Comparison of ENCODE assay signal across 22 cellular contexts in the genomic region with DNA sequence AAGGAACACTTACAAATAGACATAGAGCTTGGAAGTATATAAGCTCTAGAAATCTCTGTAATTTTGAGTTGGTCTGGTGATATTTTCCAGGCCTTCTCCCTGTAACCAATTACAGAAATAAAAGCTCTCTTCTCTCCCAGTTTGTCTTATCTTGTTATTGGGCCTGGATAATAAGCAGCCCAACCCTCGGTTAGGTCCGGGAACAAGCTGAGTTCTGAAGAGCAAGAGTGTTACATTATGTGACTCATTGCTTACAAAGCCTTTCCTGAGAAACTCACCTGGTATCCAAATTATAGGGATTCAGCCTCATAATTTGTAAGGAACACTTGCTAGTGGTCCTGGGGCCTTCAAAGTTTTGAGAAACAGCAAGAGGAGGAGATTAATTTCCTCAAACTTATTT.
DNase-seq lines count a peak whose midpoint lies in the region; ATAC-seq and TF ChIP-seq lines count a peak whose summit lies in the region.
"Had no signal": no experiment of that assay in that cellular context is flagged by ENCODE, and none has a peak within 500 bp of the region (broad histone marks: within the 10 kb centered on the region; RNA-seq: fewer than 3 reads in every experiment).

No MANE protein-coding gene starts in this region.

- H3K4me2 ChIP-seq in PC-3 (ENCODE audit: low read length) = no peak overlapping the region
- H3K4me2 ChIP-seq in hepatocyte = no peak overlapping the region
- H3K4me2 ChIP-seq: BLaER1, PC-9 had no signal

- H3K27me3 ChIP-seq in BE2C (no peaks in the 10 kb centered on the region), PC-3 (ENCODE audit: low read length) (no peaks in the 10 kb centered on the region), hepatocyte (no peaks in the 10 kb centered on the region)
- H3K27me3 ChIP-seq: BLaER1, MG63, SJSA1 had no signal

- peaks cover 9% of the 10 kb centered on the region for H3K9me3 Mint-ChIP-seq in nephron

- H3K9me3 ChIP-seq in BE2C (no peaks in the 10 kb centered on the region), PC-3 (ENCODE audit: low read length) (no peaks in the 10 kb centered on the region), hepatocyte (ENCODE audit: low read depth) (no peaks in the 10 kb centered on the region)
- H3K9me3 ChIP-seq: MG63, SJSA1 had no signal

- H3K9me2 ChIP-seq in PC-3 (replicated peaks; ENCODE audit: low read length) (no peaks in the 10 kb centered on the region), hepatocyte (replicated peaks; ENCODE audit: insufficient read depth) (no peaks in the 10 kb centered on the region)

- POLR2A ChIA-PET in PC-3 (lab: Charles Lee; ENCODE audit: unreplicated experiment) = no interaction called here

- H3K36me3 ChIP-seq in BE2C (no peaks in the 10 kb centered on the region), PC-3 (ENCODE audit: low read depth, low read length) (0 out of 2 replicates have a peak, but pooled peaks cover 3% of the 10 kb centered on the region), hepatocyte (replicated peaks; ENCODE audit: insufficient read depth, low read depth) (no peaks in the 10 kb centered on the region)
- H3K36me3 ChIP-seq: BLaER1, MG63, SJSA1 had no signal

- no peaks in the 10 kb centered on the region for H3K27me3 Mint-ChIP-seq in nephron (ENCODE audit: low read depth)
- H3K27me3 Mint-ChIP-seq: CD4-positive, alpha-beta T cell had no signal

- 11% methylated on average over 2 of the region's 2 CpGs for WGBS in hepatocyte (ENCODE audit: low lambda C conversion rate, missing lambda C conversion rate)

- DNase-seq in BE2C (peak; percentile 62), PC-3 (peak; percentile 62), hepatocyte (ENCODE audit: low spot score) (peak; percentile 35), NCI-H128 (lab: John Stamatoyannopoulos, UW; ENCODE audit: unreplicated experiment) (no peak)
- DNase-seq in activated T-cell treated with anti-CD3 and anti-CD28 coated beads, Interleukin-2, amount 50 U/mL, for 1 hour = no peak
- DNase-seq: CD4-positive, alpha-beta T cell; GF-D8; H7; MG63; NCI-H1105 treated with DMSO at 0.1 percent for 48 hours; NCI-H2029; NCI-H446; NCI-H524 treated with DMSO at 0.1 percent for 48 hours; NCI-H82; NK-92 treated with Interleukin-12 subunit alpha and Interleukin-12 subunit beta, amount 100 ng/mL, for 24 hours; PC-9; Right ventricle myocardium superior had no signal

- intact Hi-C loops in PC-3 (cut with micrococcal nuclease) = no loop called here

- no TSS peak for BruUV-seq in PC-3 (replicated peaks; lab: Mats Ljungman, UMichigan)

- peak; percentile 92 for ATAC-seq in PC-3
- ATAC-seq in HG03439 (IDR thresholded peaks at IDR 0.05; ENCODE audit: unreplicated experiment) = no peak
- ATAC-seq: K562 had no signal

- H3K4me3 Mint-ChIP-seq in nephron = no peak overlapping the region
- H3K4me3 Mint-ChIP-seq: CD4-positive, alpha-beta T cell had no signal

- no peaks in the 10 kb centered on the region for H3K4me1 Mint-ChIP-seq in nephron

- H2AFZ ChIP-seq in PC-3 (ENCODE audit: low read length) (no peak overlapping the region), hepatocyte (no peak overlapping the region)
- H2AFZ ChIP-seq: PC-9 had no signal

- H3K27ac ChIP-seq in PC-3 (ENCODE audit: low read length) (no peak overlapping the region), hepatocyte (no peak overlapping the region)
- H3K27ac ChIP-seq: BLaER1, PC-9, SJSA1 had no signal

- no peak for TF ChIP-seq CTCF in BE2C (IDR thresholded peaks at IDR 0.05; ENCODE audit: low read depth, low read length)
- no peak for TF ChIP-seq CTCF in PC-3 (conservative IDR thresholded peaks at IDR 0.05; ENCODE audit: low read depth, low read length)
- no peak for TF ChIP-seq CTCF in hepatocyte (IDR thresholded peaks at IDR 0.05; ENCODE audit: poor library complexity)
- no peak for TF ChIP-seq CTCF in nephron (IDR thresholded peaks at IDR 0.05; ENCODE audit: unreplicated experiment in 3 of 3)

- H3K9ac ChIP-seq in PC-3 (ENCODE audit: low read length) = no peak overlapping the region
- H3K9ac ChIP-seq: BLaER1 had no signal

- H3K36me3 Mint-ChIP-seq in nephron (ENCODE audit: low read depth) = no peaks in the 10 kb centered on the region

- H3K4me3 ChIP-seq in BE2C (ENCODE audit: low read depth, low read length) (no peak overlapping the region), PC-3 (ENCODE audit: low read length) (no peak overlapping the region), hepatocyte (no peak overlapping the region)
- H3K4me3 ChIP-seq: BLaER1, K562, MG63, PC-9, SJSA1 had no signal

- no peaks in the 10 kb centered on the region for H4K20me1 ChIP-seq in PC-3 (ENCODE audit: low read length)
- no peaks in the 10 kb centered on the region for H4K20me1 ChIP-seq in hepatocyte (ENCODE audit: insufficient read depth, poor library complexity, severe bottlenecking)
- H4K20me1 ChIP-seq: BLaER1 had no signal

- H3K27ac Mint-ChIP-seq in nephron = peak overlapping the region; percentile 91 to 98 (median 97)
- H3K27ac Mint-ChIP-seq: CD4-positive, alpha-beta T cell had no signal

- CTCF ChIA-PET in PC-3 (lab: Charles Lee) = no interaction called here

- H3K79me2 ChIP-seq in PC-3 (ENCODE audit: low read length) (no peaks in the 10 kb centered on the region), hepatocyte (no peaks in the 10 kb centered on the region)

- H3K4me1 ChIP-seq in BE2C (peaks cover 4% of the 10 kb centered on the region), PC-3 (ENCODE audit: insufficient read depth, low read length) (peaks cover 14% of the 10 kb centered on the region; the same call in 1 of the 2 replicates), hepatocyte (ENCODE audit: insufficient read depth) (peaks cover 7% of the 10 kb centered on the region)
- H3K4me1 ChIP-seq: BLaER1, SJSA1 had no signal

- no peaks in the 10 kb centered on the region for H3F3A ChIP-seq in PC-3 (ENCODE audit: low read length, unreplicated experiment)

Comparison
In these comparisons a context has a peak if more than half of its experiments do, and no peak if none do; other contexts are left out.
1. DNase-seq: peak in BE2C (single experiment), PC-3 (single experiment) and hepatocyte (single experiment); none in NCI-H128 (single experiment) and activated T-cell treated with anti-CD3 and anti-CD28 coated beads, Interleukin-2, amount 50 U/mL, for 1 hour (single experiment).